8 cellular contexts compared by ENCODE assay signal in genomic region chr2:207167129-207167923, GRCh38. TPM values are rescaled to one million over a fixed set of nuclear protein-coding genes. Genes with fewer than 3 reads are reported as not detected.
A peak's percentile ranks its signal among the peaks of the same experiment; 100 is the strongest.
DNase-seq lines count a peak whose midpoint lies in the region; ATAC-seq and TF ChIP-seq lines count a peak whose summit lies in the region.

No MANE protein-coding gene starts in this region.

- H3K4me1 ChIP-seq in right lobe of liver (peaks cover 0 to 8% (median 1%) of the 10 kb centered on the region in 4 donors), testis (peaks cover 14% of the 10 kb centered on the region)

- TF ChIP-seq POLR2A in right lobe of liver (IDR thresholded peaks at IDR 0.05) (no peak), testis (IDR thresholded peaks at IDR 0.05) (no peak)

- intact Hi-C loops in right lobe of liver (cut with DNase I) (no loop called here), testis (cut with DNase I; ENCODE audit: low total_unique reads) (no loop called here)

- H3K27me3 ChIP-seq in right lobe of liver (no peaks in the 10 kb centered on the region), testis (no peaks in the 10 kb centered on the region)

- H3K36me3 ChIP-seq in right lobe of liver (no peaks in the 10 kb centered on the region), testis (ENCODE audit: low read depth, missing control alignments) (no peaks in the 10 kb centered on the region)

- H3K27ac ChIP-seq in right lobe of liver, result peak overlapping the region; percentile 100
- peak overlapping the region; percentile 100 for H3K27ac ChIP-seq in testis

- H3K4me3 ChIP-seq in right lobe of liver (peak overlapping the region; percentile 63 to 76 (median 66)), testis (peak overlapping the region; percentile 90 to 91)

- peaks cover 0 to 6% (median 4%) of the 10 kb centered on the region in 5 experiments for H3K9me3 Mint-ChIP-seq in brain

- H3K27me3 Mint-ChIP-seq in brain, result peaks cover 35% of the 10 kb centered on the region

- WGBS in right lobe of liver (ENCODE audit: insufficient coverage, low coverage, low lambda C conversion rate, missing lambda C conversion rate), result 35% methylated on average over 15 of the region's 15 CpGs
- WGBS in testis, 2 donors, result 20 to 27% methylated on average over 15 of the region's 15 CpGs

- no peaks in the 10 kb centered on the region for H3K9me3 ChIP-seq in right lobe of liver
- H3K9me3 ChIP-seq in testis, result no peaks in the 10 kb centered on the region

- H3K27ac Mint-ChIP-seq in brain, result peak overlapping the region; percentile 94 to 100 (median 98)

- H3K4me3 Mint-ChIP-seq in brain, result peak overlapping the region; percentile 90 to 95 (median 92)

- peak; percentile 0 for ATAC-seq in GM18858 (IDR thresholded peaks at IDR 0.05; ENCODE audit: unreplicated experiment)
- peak in 2 of 4 donors; percentile 2 to 3 for ATAC-seq in right lobe of liver

- peak; percentile 66 for DNase-seq in Ammon's horn (ENCODE audit: low spot score)
- peak; percentile 96 for DNase-seq in MV-4-11 (lab: John Stamatoyannopoulos, UW)
- no peak for DNase-seq in right lobe of liver
- DNase-seq in testis, result no peak
- DNase-seq in NCI-H345 treated with DMSO at 0.1 percent for 48 hours (lab: John Stamatoyannopoulos, UW; ENCODE audit: unreplicated experiment), result no peak
- no peak for DNase-seq in occipital lobe (lab: John Stamatoyannopoulos, UW)

- H3K36me3 Mint-ChIP-seq in brain, result no peaks in the 10 kb centered on the region

- H3K4me1 Mint-ChIP-seq in brain, result peaks cover 31% of the 10 kb centered on the region

- no peak for TF ChIP-seq CTCF in brain (conservative IDR thresholded peaks at IDR 0.05)
- TF ChIP-seq CTCF in right lobe of liver (IDR thresholded peaks at IDR 0.05), result no peak
- no peak for TF ChIP-seq CTCF in testis (IDR thresholded peaks at IDR 0.05)

RNA-seq across cellular contexts. Expression of gene KLF7, which starts 1.6 kb away (rescaled TPM):
- polyA plus RNA-seq in brain (ENCODE audit: insufficient read depth, low read depth, low replicate concordance) (11.2 TPM), testis (ENCODE audit: insufficient read depth, low read depth, low replicate concordance) (15.1 TPM)
- total RNA-seq in right lobe of liver (10 to 100 TPM in 3 of 6 experiments, 1 to 10 TPM in 3; 3.3 to 14.2 (median 10.2) TPM), testis (10 to 100 TPM; 21.1 to 23.2 TPM), occipital lobe (69.7 TPM)

Comparison
In these comparisons a context has a peak if more than half of its experiments do, and no peak if none do; other contexts are left out.
1. DNase-seq: peak in Ammon's horn (single experiment) and MV-4-11 (single experiment); none in right lobe of liver (0 of 3), testis (single experiment), NCI-H345 treated with DMSO at 0.1 percent for 48 hours (single experiment) and occipital lobe (single experiment).